ENCODE assay signal across 18 cellular contexts in genomic region chr7:127177156-127177555, GRCh38.
DNase-seq lines count a peak whose midpoint lies in the region; ATAC-seq, FAIRE-seq and TF ChIP-seq lines count a peak whose summit lies in the region.
"Had no signal": no experiment of that assay in that cellular context is flagged by ENCODE, and none has a peak within 500 bp of the region (broad histone marks: within the 10 kb centered on the region; RNA-seq: fewer than 3 reads in every experiment).

No MANE protein-coding gene starts in this region.

- no peak for TF ChIP-seq EP300 in K562 (IDR thresholded peaks at IDR 0.05; ENCODE audit: low read length)

- TF ChIP-seq POLR2A in K562 (conservative IDR thresholded peaks at IDR 0.05), result no peak

- TF ChIP-seq RAD21 in K562 (CRISPR knock-in tag; conservative IDR thresholded peaks at IDR 0.05 in 1 of 2, IDR thresholded peaks at IDR 0.05 in 1 of 2), result no peak

- no peaks in the 10 kb centered on the region for H4K20me1 ChIP-seq in K562 (replicated peaks; ENCODE audit: control insufficient read depth, insufficient read depth, low read length)

- no peak overlapping the region for H2AFZ ChIP-seq in K562 (ENCODE audit: low read depth, low read length)

- H3K4me2 ChIP-seq in K562 (ENCODE audit: insufficient read depth, low read length), result no peak overlapping the region

- no peak overlapping the region for H3K4me3 ChIP-seq in K562

- no peaks in the 10 kb centered on the region for H3K36me3 ChIP-seq in K562 (ENCODE audit: control insufficient read depth, insufficient read depth, low read length)

- no peaks in the 10 kb centered on the region for H3K79me2 ChIP-seq in K562 (ENCODE audit: control insufficient read depth, insufficient read depth, low read length)

- ATAC-seq in K562, result no peak
- ATAC-seq in foreskin keratinocyte, result no peak
- ATAC-seq in GM21723 (IDR thresholded peaks at IDR 0.05; ENCODE audit: unreplicated experiment), result no peak
- ATAC-seq in omental fat pad (ENCODE audit: low FRiP score), result no peak
- ATAC-seq: CD8-positive, alpha-beta T cell had no signal

- intact Hi-C loops in K562 (cut with micrococcal nuclease), result no loop called here

- CTCF ChIA-PET in K562 (lab: Yijun Ruan, JAX; ENCODE audit: low intra/inter-chr PET ratio), result no interaction called here

- FAIRE-seq in K562 (lab: Jason Lieb, UNC), result no peak
- FAIRE-seq: D721Med, G401.6, GM12891 had no signal

- no peaks in the 10 kb centered on the region for H3K9me1 ChIP-seq in K562 (ENCODE audit: control insufficient read depth, insufficient read depth, low read length)

- POLR2A ChIA-PET in K562 (lab: Yijun Ruan, JAX), result no interaction called here

- H3K9ac ChIP-seq in K562 (ENCODE audit: insufficient read depth in 1 of 2, low read depth in 2 of 2, low read length in 2 of 2), result no peak overlapping the region

- H3K4me1 ChIP-seq in K562 (replicated peaks in 1 of 2; ENCODE audit: control insufficient read depth in 2 of 2, insufficient read depth in 2 of 2, low read length in 2 of 2) (no peaks in the 10 kb centered on the region), foreskin keratinocyte (no peaks in the 10 kb centered on the region)

- in situ Hi-C loops in K562 (cut with MboI), result no loop called here

- BruUV-seq in K562 (replicated peaks; lab: Mats Ljungman, UMichigan), result no TSS peak

- TF ChIP-seq CTCF in K562 (IDR thresholded peaks at IDR 0.05 in 2 of 3, conservative IDR thresholded peaks at IDR 0.05 in 1 of 3; ENCODE audit: insufficient read depth in 2 of 3, low read depth in 1 of 3, low read length in 3 of 3) (no peak), foreskin keratinocyte (conservative IDR thresholded peaks at IDR 0.05) (no peak), omental fat pad (IDR thresholded peaks at IDR 0.05) (no peak)

- DNase-seq in DMS53 (lab: John Stamatoyannopoulos, UW), result peak; percentile 46
- DNase-seq in DMS53 treated with DMSO at 0.1 percent for 48 hours (lab: John Stamatoyannopoulos, UW; ENCODE audit: unreplicated experiment), result no peak
- peak; percentile 59 for DNase-seq in DMS79 (lab: John Stamatoyannopoulos, UW)
- DNase-seq in K562 (ENCODE audit: extremely low read depth in 1 of 4, low spot score in 3 of 4), result no peak
- peak; percentile 12 to 22 for DNase-seq in foreskin keratinocyte
- no peak for DNase-seq in NCI-H524 treated with DMSO at 0.1 percent for 48 hours (lab: John Stamatoyannopoulos, UW)
- DNase-seq in omental fat pad (ENCODE audit: low spot score), result no peak
- DNase-seq: CD8-positive, alpha-beta T cell; COR-L47; EL; HCEC 1CT; HFFc6 had no signal

- no peaks in the 10 kb centered on the region for H3K9me3 ChIP-seq in K562 (replicated peaks; ENCODE audit: control insufficient read depth, insufficient read depth, low read depth, low read length)

- H3K27ac ChIP-seq in K562 (ENCODE audit: extremely low read depth, low read depth, low read length) (no peak overlapping the region), foreskin keratinocyte (no peak overlapping the region)
- H3K27ac ChIP-seq: 22Rv1, HL-60 had no signal

- H3K27me3 ChIP-seq in K562 (ENCODE audit: control insufficient read depth in 2 of 2, insufficient read depth in 2 of 2, low read length in 2 of 2) (no peaks in the 10 kb centered on the region), foreskin keratinocyte (no peaks in the 10 kb centered on the region)

TF ChIP-seq in K562, 482 proteins besides CTCF, POLR2A, EP300 and RAD21:
- TF ChIP-seq GABPB2 (CRISPR knock-in tag; conservative IDR thresholded peaks at IDR 0.05), result no peak
- TF ChIP-seq NFIC (IDR thresholded peaks at IDR 0.05), result 0 out of 2 replicates have a peak, but pooled peaks have one; percentile 21
TF ChIP-seq in K562: peak in this region for 1.

Comparison
In these comparisons a context has a peak if more than half of its experiments do, and no peak if none do; other contexts are left out.
1. DNase-seq: peak in DMS53 (single experiment), DMS79 (single experiment) and foreskin keratinocyte (2 of 2); none in DMS53 treated with DMSO at 0.1 percent for 48 hours (single experiment), K562 (0 of 4), NCI-H524 treated with DMSO at 0.1 percent for 48 hours (single experiment) and omental fat pad (single experiment).